Comparison of ENCODE assay signal across 30 cellular contexts in the genomic region with DNA sequence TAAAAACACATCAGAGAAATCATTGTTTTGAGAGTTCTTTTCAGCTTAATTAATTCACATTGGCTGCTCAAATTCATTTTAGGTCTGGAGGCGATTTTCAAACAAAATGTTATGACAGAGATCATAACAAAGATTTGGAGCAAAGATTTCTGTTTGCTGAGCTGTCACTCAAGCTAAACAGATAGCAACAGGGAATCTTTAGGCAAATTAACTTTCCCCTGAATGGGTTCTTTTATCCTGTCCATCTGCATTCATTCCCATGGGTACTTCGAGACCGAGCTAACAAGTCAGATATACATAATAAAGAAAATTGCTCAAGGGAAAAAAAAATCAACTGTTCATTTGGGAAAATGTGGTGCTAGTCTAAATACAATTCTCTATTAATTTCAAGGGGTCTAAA. TPM values are rescaled to one million over a fixed set of nuclear protein-coding genes. Genes with fewer than 3 reads are reported as not detected.
DNase-seq lines count a peak whose midpoint lies in the region; ATAC-seq and TF ChIP-seq lines count a peak whose summit lies in the region.
"Had no signal": no experiment of that assay in that cellular context is flagged by ENCODE, and none has a peak within 500 bp of the region (broad histone marks: within the 10 kb centered on the region; RNA-seq: fewer than 3 reads in every experiment).

No MANE protein-coding gene starts in this region.

- H3K27me3 ChIP-seq in DOHH2 (ENCODE audit: control insufficient read depth, low read length) (no peaks in the 10 kb centered on the region), HUES64 (ENCODE audit: insufficient read depth, low read length) (no peaks in the 10 kb centered on the region), neural progenitor cell (no peaks in the 10 kb centered on the region)
- H3K27me3 ChIP-seq: adrenal gland, body of pancreas, dorsolateral prefrontal cortex, Peyer's patch, sigmoid colon had no signal

- H3K9me3 ChIP-seq in DOHH2 (ENCODE audit: control insufficient read depth, insufficient read depth, low read length): no peaks in the 10 kb centered on the region
- peaks cover 3% of the 10 kb centered on the region for H3K9me3 ChIP-seq in HUES64 (ENCODE audit: insufficient read depth, low read depth, low read length)
- no peaks in the 10 kb centered on the region for H3K9me3 ChIP-seq in neural progenitor cell (ENCODE audit: low read depth)
- H3K9me3 ChIP-seq: adrenal gland, body of pancreas, Peyer's patch, sigmoid colon had no signal

- no peaks in the 10 kb centered on the region for H3K27me3 Mint-ChIP-seq in activated naive CD8-positive, alpha-beta T cell
- peaks cover 13% of the 10 kb centered on the region for H3K27me3 Mint-ChIP-seq in neural progenitor cell (ENCODE audit: insufficient read depth, low read depth)
- H3K27me3 Mint-ChIP-seq in stimulated activated memory B cell treated with anti-CD40 and anti-IgM and Interleukin-4, amounts not matched to agents 10 μg/mL and 1 μg/mL and 100 μg/mL, for 72 hours: peaks cover 8% of the 10 kb centered on the region
- H3K27me3 Mint-ChIP-seq: T-cell had no signal

- no peak overlapping the region for H3K4me3 Mint-ChIP-seq in activated naive CD8-positive, alpha-beta T cell
- H3K4me3 Mint-ChIP-seq in neural progenitor cell: peak overlapping the region; percentile 31
- H3K4me3 Mint-ChIP-seq in stimulated activated memory B cell treated with anti-CD40 and anti-IgM and Interleukin-4, amounts not matched to agents 10 μg/mL and 1 μg/mL and 100 μg/mL, for 72 hours: no peak overlapping the region
- H3K4me3 Mint-ChIP-seq: activated CD4-positive, alpha-beta memory T cell treated with anti-CD3 and anti-CD28 coated beads, Interleukin-2, amount 10 ng/mL, durations not matched to agents 7 days and 5 days; CD4-positive, alpha-beta memory T cell; immature natural killer cell; stimulated activated naive B cell treated with anti-CD40 and anti-IgM and Interleukin-4, amounts not matched to agents 10 μg/mL and 1 μg/mL and 100 μg/mL, for 72 hours; T-cell had no signal

- H3K36me3 Mint-ChIP-seq in activated naive CD8-positive, alpha-beta T cell: peaks cover 6% of the 10 kb centered on the region
- H3K36me3 Mint-ChIP-seq in neural progenitor cell: peaks cover 3% of the 10 kb centered on the region
- H3K36me3 Mint-ChIP-seq in stimulated activated memory B cell treated with anti-CD40 and anti-IgM and Interleukin-4, amounts not matched to agents 10 μg/mL and 1 μg/mL and 100 μg/mL, for 72 hours: no peaks in the 10 kb centered on the region
- H3K36me3 Mint-ChIP-seq: CD4-positive, alpha-beta memory T cell; immature natural killer cell; stimulated activated naive B cell treated with anti-CD40 and anti-IgM and Interleukin-4, amounts not matched to agents 10 μg/mL and 1 μg/mL and 100 μg/mL, for 72 hours; T-cell had no signal

- peaks cover 47% of the 10 kb centered on the region for H3K4me1 Mint-ChIP-seq in activated naive CD8-positive, alpha-beta T cell (ENCODE audit: low read depth)
- peaks cover 40% of the 10 kb centered on the region for H3K4me1 Mint-ChIP-seq in neural progenitor cell
- H3K4me1 Mint-ChIP-seq in stimulated activated memory B cell treated with anti-CD40 and anti-IgM and Interleukin-4, amounts not matched to agents 10 μg/mL and 1 μg/mL and 100 μg/mL, for 72 hours: no peaks in the 10 kb centered on the region

- H3K4me2 ChIP-seq in DOHH2 (ENCODE audit: low read length): peak overlapping the region; percentile 46
- H3K4me2 ChIP-seq in neural progenitor cell: peak overlapping the region; percentile 65

- ATAC-seq in GM19397 (IDR thresholded peaks at IDR 0.05; ENCODE audit: unreplicated experiment): no peak
- no peak for ATAC-seq in stimulated activated memory B cell treated with anti-CD40 and anti-IgM and Interleukin-4, amounts not matched to agents 10 μg/mL and 1 μg/mL and 100 μg/mL, for 72 hours
- ATAC-seq: body of pancreas; left colon; stimulated activated naive B cell treated with anti-CD40 and anti-IgM and Interleukin-4, amounts not matched to agents 10 μg/mL and 1 μg/mL and 100 μg/mL, for 72 hours; T-cell had no signal

- peaks cover 4% of the 10 kb centered on the region for H3F3A ChIP-seq in DOHH2 (ENCODE audit: control insufficient read depth, insufficient read depth)
- H3F3A ChIP-seq in neural progenitor cell (ENCODE audit: low read depth): peaks cover 50% of the 10 kb centered on the region

- peaks cover 68% of the 10 kb centered on the region for H3K4me1 ChIP-seq in DOHH2 (ENCODE audit: control insufficient read depth, low read length)
- H3K4me1 ChIP-seq in HUES64 (ENCODE audit: insufficient read depth, low read length): peaks cover 20% of the 10 kb centered on the region
- H3K4me1 ChIP-seq in neural progenitor cell: peaks cover 27% of the 10 kb centered on the region
- H3K4me1 ChIP-seq: adrenal gland, body of pancreas, Peyer's patch had no signal

- no peak overlapping the region for H3K9ac ChIP-seq in HUES64 (ENCODE audit: low read depth, low read length)
- no peak overlapping the region for H3K9ac ChIP-seq in neural progenitor cell

- H3K9me3 Mint-ChIP-seq in activated naive CD8-positive, alpha-beta T cell (ENCODE audit: low read depth): no peaks in the 10 kb centered on the region
- H3K9me3 Mint-ChIP-seq in neural progenitor cell: peaks cover 15% of the 10 kb centered on the region
- H3K9me3 Mint-ChIP-seq in stimulated activated memory B cell treated with anti-CD40 and anti-IgM and Interleukin-4, amounts not matched to agents 10 μg/mL and 1 μg/mL and 100 μg/mL, for 72 hours: no peaks in the 10 kb centered on the region
- H3K9me3 Mint-ChIP-seq: activated CD4-positive, alpha-beta memory T cell treated with anti-CD3 and anti-CD28 coated beads, Interleukin-2, amount 10 ng/mL, durations not matched to agents 7 days and 5 days; CD4-positive, alpha-beta memory T cell; immature natural killer cell; stimulated activated naive B cell treated with anti-CD40 and anti-IgM and Interleukin-4, amounts not matched to agents 10 μg/mL and 1 μg/mL and 100 μg/mL, for 72 hours; T-cell had no signal

- no peaks in the 10 kb centered on the region for H3K36me3 ChIP-seq in DOHH2 (ENCODE audit: control insufficient read depth, low read length)
- no peaks in the 10 kb centered on the region for H3K36me3 ChIP-seq in HUES64 (ENCODE audit: insufficient read depth, low read length)
- no peaks in the 10 kb centered on the region for H3K36me3 ChIP-seq in neural progenitor cell
- H3K36me3 ChIP-seq: adrenal gland, Peyer's patch, sigmoid colon had no signal

- no peaks in the 10 kb centered on the region for H3K79me2 ChIP-seq in DOHH2 (ENCODE audit: control insufficient read depth, low read length)
- H3K79me2 ChIP-seq in neural progenitor cell (ENCODE audit: low read depth): no peaks in the 10 kb centered on the region

- peak overlapping the region; percentile 50 for H3K27ac ChIP-seq in DOHH2 (ENCODE audit: low read depth, low read length)
- H3K27ac ChIP-seq in HUES64 (ENCODE audit: low read depth, low read length): peak overlapping the region; percentile 16; the same call in 1 of the 2 replicates
- H3K27ac ChIP-seq in neural progenitor cell: peak overlapping the region; percentile 96
- H3K27ac ChIP-seq: adrenal gland, body of pancreas, Peyer's patch, sigmoid colon had no signal

- 11% methylated on average over 3 of the region's 3 CpGs for WGBS in HUES64

- H3K4me3 ChIP-seq in DOHH2 (ENCODE audit: low read length): peak overlapping the region; percentile 6; the same call in 1 of the 2 replicates
- H3K4me3 ChIP-seq in HUES64 (ENCODE audit: low read length): no peak overlapping the region
- H3K4me3 ChIP-seq in neural progenitor cell: peak overlapping the region; percentile 24
- H3K4me3 ChIP-seq: adrenal gland, body of pancreas, dorsolateral prefrontal cortex, Peyer's patch, sigmoid colon had no signal

- no peaks in the 10 kb centered on the region for H4K20me1 ChIP-seq in DOHH2 (ENCODE audit: control insufficient read depth, insufficient read depth, low read depth, low read length)
- H4K20me1 ChIP-seq in neural progenitor cell (ENCODE audit: low read depth): no peaks in the 10 kb centered on the region

- DNase-seq in neural progenitor cell (ENCODE audit: low spot score): peak; percentile 68
- DNase-seq in iPS-NIHi11 (ENCODE audit: low spot score): no peak
- DNase-seq: activated CD4-positive, alpha-beta memory T cell treated with anti-CD3 and anti-CD28 coated beads, Interleukin-2, amount 10 ng/mL, durations not matched to agents 7 days and 5 days; activated CD4-positive, CD25-positive, alpha-beta regulatory T cell treated with anti-CD3 and anti-CD28 coated beads, Interleukin-2, amount 50 U/mL, for 72 hours; adrenal gland; body of pancreas; CD4-positive, alpha-beta memory T cell; DMS 273 treated with DMSO at 0.1 percent for 48 hours; dorsolateral prefrontal cortex; hippocampal formation; immature natural killer cell; Kasumi-1; left colon; NCI-H1436 treated with DMSO at 0.1 percent for 48 hours; NCI-H446 treated with DMSO at 0.1 percent for 48 hours; Peyer's patch; sigmoid colon; stimulated activated CD4-positive, alpha-beta T cell treated with anti-CD3 and anti-CD28 coated beads, Interleukin-4, amount 100 ng/mL, for 4 hours; stimulated activated naive B cell treated with anti-CD40 and anti-IgM and Interleukin-4, amounts not matched to agents 10 μg/mL and 1 μg/mL and 100 μg/mL, for 72 hours; T-cell had no signal

- no peak overlapping the region for H2AFZ ChIP-seq in neural progenitor cell (replicated peaks)

- no peaks in the 10 kb centered on the region for H3K9me2 ChIP-seq in DOHH2 (replicated peaks; ENCODE audit: control insufficient read depth, low read length)

- H3K27ac Mint-ChIP-seq in activated naive CD8-positive, alpha-beta T cell: peak overlapping the region; percentile 89
- H3K27ac Mint-ChIP-seq in neural progenitor cell: peak overlapping the region; percentile 87
- no peak overlapping the region for H3K27ac Mint-ChIP-seq in stimulated activated memory B cell treated with anti-CD40 and anti-IgM and Interleukin-4, amounts not matched to agents 10 μg/mL and 1 μg/mL and 100 μg/mL, for 72 hours
- H3K27ac Mint-ChIP-seq: activated CD4-positive, alpha-beta memory T cell treated with anti-CD3 and anti-CD28 coated beads, Interleukin-2, amount 10 ng/mL, durations not matched to agents 7 days and 5 days; progenitor cell of endocrine pancreas; stimulated activated naive B cell treated with anti-CD40 and anti-IgM and Interleukin-4, amounts not matched to agents 10 μg/mL and 1 μg/mL and 100 μg/mL, for 72 hours; T-cell had no signal

- TF ChIP-seq CTCF in DOHH2 (IDR thresholded peaks at IDR 0.05; ENCODE audit: low read depth, low read length, poor library complexity, severe bottlenecking) (no peak), neural progenitor cell (IDR thresholded peaks at IDR 0.05) (no peak)

RNA-seq across cellular contexts. Expression of gene CA6, which starts 30.2 kb away (rescaled TPM):
- polyA plus RNA-seq in HUES64 (2013, experiment 1 of 2): not detected
- polyA plus RNA-seq in HUES64 (2013, experiment 2 of 2): not detected
- total RNA-seq in neural progenitor cell (ENCODE audit: low replicate concordance): not detected in 2 replicates
- total RNA-seq: adrenal gland; body of pancreas; CD4-positive, alpha-beta memory T cell; cerebellum; endothelial cell of umbilical vein; left colon; Peyer's patch; progenitor cell of endocrine pancreas; sigmoid colon; temporal lobe; urinary bladder had no signal
- polyA plus RNA-seq: adrenal gland, endothelial cell of umbilical vein, immature natural killer cell, urinary bladder had no signal

RNA-seq across cellular contexts. Expression of gene ENO1, which starts 37.0 kb away (rescaled TPM):
- 1,715 TPM for polyA plus RNA-seq in HUES64 (2013, experiment 1 of 2)
- polyA plus RNA-seq in HUES64 (2013, experiment 2 of 2): 1,820 TPM
- 1,414 and 2,157 TPM in 2 replicates for total RNA-seq in neural progenitor cell (ENCODE audit: low replicate concordance)

Comparison
In these comparisons a context has a peak if more than half of its experiments do, and no peak if none do; other contexts are left out.
1. H3K27ac ChIP-seq: peak in every context shown above with its lines; median percentile 96 in neural progenitor cell; 50 in DOHH2; 16 in HUES64.